ENCODE assay signal across 11 cellular contexts in genomic region chr11:61769169-61769920, GRCh38.
A peak's percentile ranks its signal among the peaks of the same experiment; 100 is the strongest.
DNase-seq lines count a peak whose midpoint lies in the region; ATAC-seq and TF ChIP-seq lines count a peak whose summit lies in the region.
"Had no signal": no experiment of that assay in that cellular context is flagged by ENCODE, and none has a peak within 500 bp of the region (broad histone marks: within the 10 kb centered on the region; RNA-seq: fewer than 3 reads in every experiment).

No MANE protein-coding gene starts in this region.

- peak; percentile 14 for TF ChIP-seq CTCF in GM12864 (IDR thresholded peaks at IDR 0.05; ENCODE audit: low read depth, low read length, missing control alignments)
- TF ChIP-seq CTCF in nephron progenitor cell (IDR thresholded peaks at IDR 0.05) = peak; percentile 50

- ATAC-seq in GM18858 (IDR thresholded peaks at IDR 0.05; ENCODE audit: unreplicated experiment) = no peak
- ATAC-seq: effector memory CD8-positive, alpha-beta T cell had no signal

- H3K27me3 Mint-ChIP-seq in nephron progenitor cell (ENCODE audit: low read depth, poor library complexity) = peaks cover 3% of the 10 kb centered on the region
- H3K27me3 Mint-ChIP-seq: effector memory CD8-positive, alpha-beta T cell had no signal

- H3K4me3 ChIP-seq in GM12864 (ENCODE audit: low read depth, low read length) = no peak overlapping the region
- H3K4me3 ChIP-seq: right lobe of liver had no signal

- H3K27ac Mint-ChIP-seq in nephron progenitor cell = no peak overlapping the region
- H3K27ac Mint-ChIP-seq: effector memory CD8-positive, alpha-beta T cell had no signal

- H3K4me3 Mint-ChIP-seq in nephron progenitor cell = no peak overlapping the region
- H3K4me3 Mint-ChIP-seq: effector memory CD8-positive, alpha-beta T cell had no signal

- no peaks in the 10 kb centered on the region for H3K9me3 Mint-ChIP-seq in nephron progenitor cell
- H3K9me3 Mint-ChIP-seq: effector memory CD8-positive, alpha-beta T cell had no signal

- DNase-seq in GM12864 (ENCODE audit: low read depth) (no peak), astrocyte of the hippocampus (ENCODE audit: low read depth, low spot score) (peak; percentile 76), nephron progenitor cell (peak; percentile 48), D341Med (ENCODE audit: low spot score) (no peak), SKM-1 treated with dmso at 0.1 percent for 144 hours (lab: John Stamatoyannopoulos, UW; ENCODE audit: unreplicated experiment) (no peak)
- DNase-seq: effector memory CD8-positive, alpha-beta T cell; islet precursor cell; NCI-H1930; right lobe of liver; stimulated activated CD8-positive, alpha-beta memory T cell treated with anti-CD3 and anti-CD28 coated beads, Interleukin-4, amount 100 ng/mL, for 48 hours had no signal

- peaks cover 60% of the 10 kb centered on the region for H3K4me1 Mint-ChIP-seq in nephron progenitor cell

- no peaks in the 10 kb centered on the region for H3K36me3 Mint-ChIP-seq in nephron progenitor cell (ENCODE audit: low read depth)

Comparison
In these comparisons a context has a peak if more than half of its experiments do, and no peak if none do; other contexts are left out.
1. DNase-seq: peak in astrocyte of the hippocampus (single experiment) and nephron progenitor cell (single experiment); none in GM12864 (single experiment), D341Med (single experiment) and SKM-1 treated with dmso at 0.1 percent for 144 hours (single experiment).